ENCODE assay signal across 8 cellular contexts in genomic region chr17:48830840-48831548, GRCh38. TPM values are rescaled to one million over a fixed set of nuclear protein-coding genes. Genes with fewer than 3 reads are reported as not detected.
DNase-seq lines count a peak whose midpoint lies in the region; ATAC-seq and TF ChIP-seq lines count a peak whose summit lies in the region.

Gene CALCOCO2 (plus strand): TSS chr17:48831035. CDS start chr17:48841708, 10,673 bp downstream.

- peak within 1 kb of the TSS; percentile 98 for H3K27ac Mint-ChIP-seq in activated CD4-positive, alpha-beta T cell treated with anti-CD3 and anti-CD28 coated beads, Interleukin-2, amount 10 ng/mL, durations not matched to agents 24 days and 14 days

- H3K4me2 ChIP-seq in BLaER1 treated with 17β-estradiol and CSF1 and Interleukin-3, amounts not matched to agents 10 nM and 100 nM: peak within 1 kb of the TSS; percentile 83 to 97 (median 91)

- peaks cover 47% of the 10 kb centered on the region for H3K4me1 Mint-ChIP-seq in activated CD4-positive, alpha-beta T cell treated with anti-CD3 and anti-CD28 coated beads, Interleukin-2, amount 10 ng/mL, durations not matched to agents 24 days and 14 days

- H3K4me1 ChIP-seq in BLaER1 treated with 17β-estradiol and CSF1 and Interleukin-3, amounts not matched to agents 10 nM and 100 nM: peaks cover 37 to 63% (median 56%) of the 10 kb centered on the region in 10 experiments
- no peaks in the 10 kb centered on the region for H3K4me1 ChIP-seq in colonic mucosa

- intact Hi-C loops in activated CD4-positive, alpha-beta T cell treated with anti-CD3 and anti-CD28 coated beads, Interleukin-2, amount 10 ng/mL, durations not matched to agents 24 days and 14 days (cut with micrococcal nuclease): loop anchor here (1.0 to 2.0 kb wide), 3 partner anchors 10 to 61 kb away; partner anchors contain the start of genes ATP5MC1 and TTLL6
- intact Hi-C loops in colonic mucosa (cut with DNase I): no loop called here

- H3K9ac ChIP-seq in BLaER1 treated with 17β-estradiol and CSF1 and Interleukin-3, amounts not matched to agents 10 nM and 100 nM: peak within 1 kb of the TSS; percentile 84 to 88 (median 86)
- peak within 1 kb of the TSS; percentile 96 to 99 for H3K9ac ChIP-seq in colonic mucosa (ENCODE audit: low read depth in 2 of 2, low read length in 2 of 2)

- peaks cover 0 to 9% (median under 1%) of the 10 kb centered on the region in 11 experiments; a peak in 3 of 22 replicates for H3K36me3 ChIP-seq in BLaER1 treated with 17β-estradiol and CSF1 and Interleukin-3, amounts not matched to agents 10 nM and 100 nM
- H3K36me3 ChIP-seq in colonic mucosa: no peaks in the 10 kb centered on the region

- H3K9me3 ChIP-seq in BLaER1 treated with 17β-estradiol and CSF1 and Interleukin-3, amounts not matched to agents 10 nM and 100 nM (replicated peaks in 1 of 11): no peaks in the 10 kb centered on the region
- no peaks in the 10 kb centered on the region for H3K9me3 ChIP-seq in colonic mucosa

- peak within 1 kb of the TSS; percentile 99 for H3K4me3 Mint-ChIP-seq in activated CD4-positive, alpha-beta T cell treated with anti-CD3 and anti-CD28 coated beads, Interleukin-2, amount 10 ng/mL, durations not matched to agents 24 days and 14 days

- H3K27me3 Mint-ChIP-seq in activated CD4-positive, alpha-beta T cell treated with anti-CD3 and anti-CD28 coated beads, Interleukin-2, amount 10 ng/mL, durations not matched to agents 24 days and 14 days: peaks cover 6% of the 10 kb centered on the region

- no peaks in the 10 kb centered on the region for H3K9me3 Mint-ChIP-seq in activated CD4-positive, alpha-beta T cell treated with anti-CD3 and anti-CD28 coated beads, Interleukin-2, amount 10 ng/mL, durations not matched to agents 24 days and 14 days

- H3K36me3 Mint-ChIP-seq in activated CD4-positive, alpha-beta T cell treated with anti-CD3 and anti-CD28 coated beads, Interleukin-2, amount 10 ng/mL, durations not matched to agents 24 days and 14 days (ENCODE audit: low read depth): peaks cover 10% of the 10 kb centered on the region

- DNase-seq in NCI-H69 (lab: John Stamatoyannopoulos, UW) (peak; percentile 95), colonic mucosa (peak; percentile 97), left kidney (ENCODE audit: low read depth, low spot score) (peak; percentile 97)
- peak; percentile 96 for DNase-seq in activated CD4-positive, alpha-beta T cell treated with anti-CD3 and anti-CD28 coated beads, Interleukin-2, amount 10 ng/mL, durations not matched to agents 24 days and 14 days
- peak; percentile 87 to 93 for DNase-seq in stimulated activated CD4-positive, alpha-beta T cell treated with anti-CD3 and anti-CD28 coated beads, Interleukin-2, amount 100 ng/mL, for 24 hours

- H3K4me3 ChIP-seq in BLaER1 treated with 17β-estradiol and CSF1 and Interleukin-3, amounts not matched to agents 10 nM and 100 nM: peak within 1 kb of the TSS; percentile 73 to 89 (median 80)
- H3K4me3 ChIP-seq in colonic mucosa: peak within 1 kb of the TSS; percentile 95

- peaks cover 0 to 35% (median 0%) of the 10 kb centered on the region in 11 experiments; a peak in 4 of 22 replicates for H3K27me3 ChIP-seq in BLaER1 treated with 17β-estradiol and CSF1 and Interleukin-3, amounts not matched to agents 10 nM and 100 nM
- no peaks in the 10 kb centered on the region for H3K27me3 ChIP-seq in colonic mucosa

- TF ChIP-seq CTCF in colonic mucosa (IDR thresholded peaks at IDR 0.05): no peak

- H3K27ac ChIP-seq in BLaER1 treated with 17β-estradiol and CSF1 and Interleukin-3, amounts not matched to agents 10 nM and 100 nM: peak within 1 kb of the TSS; percentile 30 to 86 (median 84); a peak in 21 of 22 replicates
- peak within 1 kb of the TSS; percentile 97 for H3K27ac ChIP-seq in colonic mucosa

- H4K20me1 ChIP-seq in BLaER1 treated with 17β-estradiol and CSF1 and Interleukin-3, amounts not matched to agents 10 nM and 100 nM: peaks cover 0 to 46% (median 6%) of the 10 kb centered on the region in 11 experiments; a peak in 13 of 22 replicates

- ATAC-seq in GM19324 (IDR thresholded peaks at IDR 0.05; ENCODE audit: low FRiP score, unreplicated experiment) (peak; percentile 88), HG03469 (IDR thresholded peaks at IDR 0.05; ENCODE audit: unreplicated experiment) (peak; percentile 60)

RNA-seq across cellular contexts. Expression of gene CALCOCO2, which starts in this region (rescaled TPM):
- total RNA-seq in activated CD4-positive, alpha-beta T cell treated with anti-CD3 and anti-CD28 coated beads, Interleukin-2, amount 10 ng/mL, durations not matched to agents 24 days and 14 days: 48.1 and 52.8 TPM in 2 replicates
- total RNA-seq in colonic mucosa: 100 to 1,000 TPM; 187 to 232 TPM

Comparison
In these comparisons a context has a peak if more than half of its experiments do, and no peak if none do; other contexts are left out.
1. Peak in every context shown above with its lines: DNase-seq, ATAC-seq, H3K4me3 ChIP-seq and H3K27ac ChIP-seq.